ENCODE assay signal across 21 cellular contexts in genomic region chr3:50554553-50554952, GRCh38. TPM values are rescaled to one million over a fixed set of nuclear protein-coding genes. Genes with fewer than 3 reads are reported as not detected.
DNase-seq lines count a peak whose midpoint lies in the region; ATAC-seq and TF ChIP-seq lines count a peak whose summit lies in the region.
"Had no signal": no experiment of that assay in that cellular context is flagged by ENCODE, and none has a peak within 500 bp of the region (broad histone marks: within the 10 kb centered on the region; RNA-seq: fewer than 3 reads in every experiment).

No MANE protein-coding gene starts in this region.

- no peak overlapping the region for H3K27ac ChIP-seq in testis
- H3K27ac ChIP-seq: C4-2B, hepatocyte, lower lobe of right lung, spleen, thoracic aorta had no signal

- H3K9me3 Mint-ChIP-seq in activated CD4-positive, alpha-beta T cell treated with anti-CD3 and anti-CD28 coated beads, Interleukin-2, amount 10 ng/mL, durations not matched to agents 7 days and 5 days = no peaks in the 10 kb centered on the region
- no peaks in the 10 kb centered on the region for H3K9me3 Mint-ChIP-seq in immature natural killer cell
- H3K9me3 Mint-ChIP-seq: activated T-helper 1 cell treated with anti-CD3 and anti-CD28 coated beads, Interleukin-12 subunit alpha, Interleukin-12 subunit beta, Interleukin-2, Interleukin-4 antibody, amounts not matched to agents 30 ng/mL and 10 ng/mL and 1 ng/mL, durations not matched to agents 14 hours and 24 hours and 36 hours; GM23338 had no signal

- intact Hi-C loops in testis (cut with DNase I; ENCODE audit: low total_unique reads) = no loop called here

- H3K9me3 ChIP-seq in testis = no peaks in the 10 kb centered on the region
- H3K9me3 ChIP-seq: lower lobe of right lung, spleen, thoracic aorta had no signal

- WGBS in testis, 2 donors = 87 to 92% methylated on average over 2 to 5 of the region's 5 CpGs

- no peaks in the 10 kb centered on the region for H3K36me3 ChIP-seq in testis (ENCODE audit: low read depth, missing control alignments)
- H3K36me3 ChIP-seq: lower lobe of right lung, spleen, thoracic aorta had no signal

- TF ChIP-seq CTCF in testis (IDR thresholded peaks at IDR 0.05) = no peak

- H3K27me3 ChIP-seq in testis = no peaks in the 10 kb centered on the region
- H3K27me3 ChIP-seq: hepatocyte had no signal

- H3K4me1 ChIP-seq in testis = no peaks in the 10 kb centered on the region
- H3K4me1 ChIP-seq: lower lobe of right lung, spleen had no signal

- no peak overlapping the region for H3K4me3 ChIP-seq in testis
- H3K4me3 ChIP-seq: GM23338, hepatocyte, lower lobe of right lung, spleen, thoracic aorta had no signal

- no peaks in the 10 kb centered on the region for H3K36me3 Mint-ChIP-seq in activated CD4-positive, alpha-beta T cell treated with anti-CD3 and anti-CD28 coated beads, Interleukin-2, amount 10 ng/mL, durations not matched to agents 7 days and 5 days (ENCODE audit: low read depth)
- H3K36me3 Mint-ChIP-seq in immature natural killer cell = no peaks in the 10 kb centered on the region

- TF ChIP-seq POLR2A in testis (IDR thresholded peaks at IDR 0.05) = no peak

- CTCF ChIA-PET in activated CD4-positive, alpha-beta T cell treated with anti-CD3 and anti-CD28 coated beads, Interleukin-2, amount 10 ng/mL, durations not matched to agents 7 days and 5 days (lab: Charles Lee) = interaction anchor here (0.8 to 0.9 kb wide), 2 partner anchors 8 to 12 kb away, joined by 3 read pairs; no protein-coding TSS in a partner anchor

- ATAC-seq in HG02885 (IDR thresholded peaks at IDR 0.05; ENCODE audit: poor library complexity, unreplicated experiment) = no peak
- ATAC-seq: GM23338, lower lobe of right lung had no signal

- peaks cover 9% of the 10 kb centered on the region for H3K4me1 Mint-ChIP-seq in activated CD4-positive, alpha-beta T cell treated with anti-CD3 and anti-CD28 coated beads, Interleukin-2, amount 10 ng/mL, durations not matched to agents 7 days and 5 days
- H3K4me1 Mint-ChIP-seq in immature natural killer cell = peaks cover 0 to 11% of the 10 kb centered on the region in 2 donors

- H3K27me3 Mint-ChIP-seq in activated CD4-positive, alpha-beta T cell treated with anti-CD3 and anti-CD28 coated beads, Interleukin-2, amount 10 ng/mL, durations not matched to agents 7 days and 5 days = no peaks in the 10 kb centered on the region
- H3K27me3 Mint-ChIP-seq in immature natural killer cell (ENCODE audit: low read depth in 3 of 3) = peaks cover 0 to 4% (median 1%) of the 10 kb centered on the region in 3 donors

- DNase-seq in activated CD4-positive, alpha-beta T cell treated with anti-CD3 and anti-CD28 coated beads, Interleukin-2, amount 10 ng/mL, durations not matched to agents 7 days and 5 days = peak; percentile 30
- DNase-seq in activated CD4-positive, alpha-beta T cell treated with anti-CD3 and anti-CD28 coated beads, Interleukin-2, amount 50 U/mL, for 1 hour = no peak
- DNase-seq in activated CD4-positive, alpha-beta T cell treated with anti-CD3 and anti-CD28 coated beads, Interleukin-2, amount 50 U/mL, for 48 hours = peak; percentile 9 to 35
- DNase-seq in immature natural killer cell = peak in 2 of 3 donors; percentile 17 to 34
- DNase-seq in testis = no peak
- DNase-seq: ACHN, islet precursor cell, Kasumi-1, lower lobe of right lung, NCI-H1105 treated with DMSO at 0.1 percent for 48 hours, NCI-H510A treated with DMSO at 0.1 percent for 48 hours, occipital lobe, spleen had no signal

- peak overlapping the region; percentile 46 for H3K27ac Mint-ChIP-seq in activated CD4-positive, alpha-beta T cell treated with anti-CD3 and anti-CD28 coated beads, Interleukin-2, amount 10 ng/mL, durations not matched to agents 7 days and 5 days
- H3K27ac Mint-ChIP-seq in immature natural killer cell = peak overlapping the region in 3 of 6 donors; percentile 48 to 83 (median 74)
- H3K27ac Mint-ChIP-seq: activated T-helper 1 cell treated with anti-CD3 and anti-CD28 coated beads, Interleukin-12 subunit alpha, Interleukin-12 subunit beta, Interleukin-2, Interleukin-4 antibody, amounts not matched to agents 30 ng/mL and 10 ng/mL and 1 ng/mL, durations not matched to agents 14 hours and 24 hours and 36 hours; GM23338 had no signal

- H3K4me3 Mint-ChIP-seq in activated CD4-positive, alpha-beta T cell treated with anti-CD3 and anti-CD28 coated beads, Interleukin-2, amount 10 ng/mL, durations not matched to agents 7 days and 5 days = no peak overlapping the region
- H3K4me3 Mint-ChIP-seq in immature natural killer cell = no peak overlapping the region
- H3K4me3 Mint-ChIP-seq: activated T-helper 1 cell treated with anti-CD3 and anti-CD28 coated beads, Interleukin-12 subunit alpha, Interleukin-12 subunit beta, Interleukin-2, Interleukin-4 antibody, amounts not matched to agents 30 ng/mL and 10 ng/mL and 1 ng/mL, durations not matched to agents 14 hours and 24 hours and 36 hours; GM23338 had no signal

- POLR2A ChIA-PET in activated CD4-positive, alpha-beta T cell treated with anti-CD3 and anti-CD28 coated beads, Interleukin-2, amount 10 ng/mL, durations not matched to agents 7 days and 5 days (lab: Charles Lee) = no interaction called here

RNA-seq across cellular contexts. Expression of gene C3orf18, which starts 13.0 kb away (rescaled TPM):
- total RNA-seq in activated CD4-positive, alpha-beta T cell treated with anti-CD3 and anti-CD28 coated beads, Interleukin-2, amount 10 ng/mL, durations not matched to agents 7 days and 5 days = 10 to 100 TPM; 29.0 to 33.9 TPM
- polyA plus RNA-seq in immature natural killer cell = 10 to 100 TPM in 2 of 3 donors, 1 to 10 TPM in 1; 8.8 to 28.8 (median 11.5) TPM
- 10 to 100 TPM; 21.0 to 28.8 TPM for total RNA-seq in testis
- polyA plus RNA-seq in testis (ENCODE audit: insufficient read depth, low read depth, low replicate concordance) = 14.9 TPM

RNA-seq across cellular contexts. Expression of gene HEMK1, which starts 14.8 kb away (rescaled TPM):
- 10 to 100 TPM; 42.3 to 49.0 TPM for total RNA-seq in activated CD4-positive, alpha-beta T cell treated with anti-CD3 and anti-CD28 coated beads, Interleukin-2, amount 10 ng/mL, durations not matched to agents 7 days and 5 days
- 10 to 100 TPM; 18.3 to 54.9 (median 29.7) TPM for polyA plus RNA-seq in immature natural killer cell
- 10 to 100 TPM; 12.8 to 13.1 TPM for total RNA-seq in testis
- 25.7 TPM for polyA plus RNA-seq in testis (ENCODE audit: insufficient read depth, low read depth, low replicate concordance)

RNA-seq across cellular contexts. Expression of gene CACNA2D2, which starts 51.1 kb away (rescaled TPM):
- total RNA-seq in activated CD4-positive, alpha-beta T cell treated with anti-CD3 and anti-CD28 coated beads, Interleukin-2, amount 10 ng/mL, durations not matched to agents 7 days and 5 days = under 1 TPM; 0.60 to 0.62 TPM
- polyA plus RNA-seq in immature natural killer cell (1 to 10 TPM; 1.5 to 6.0 (median 2.3) TPM), testis (ENCODE audit: insufficient read depth, low read depth, low replicate concordance) (15.9 TPM)
- 10 to 100 TPM; 16.1 to 19.3 TPM for total RNA-seq in testis
- total RNA-seq: bronchial epithelial cell, endothelial cell of umbilical vein had no signal

RNA-seq across cellular contexts. Expression of gene CISH, which starts 57.0 kb away (rescaled TPM):
- 100 to 1,000 TPM; 300 to 308 TPM for total RNA-seq in activated CD4-positive, alpha-beta T cell treated with anti-CD3 and anti-CD28 coated beads, Interleukin-2, amount 10 ng/mL, durations not matched to agents 7 days and 5 days
- polyA plus RNA-seq in immature natural killer cell = 10 to 100 TPM in 1 of 3 donors, 1 to 10 TPM in 2; 4.5 to 23.2 (median 7.3) TPM
- 1 to 10 TPM; 1.3 to 3.7 TPM for total RNA-seq in testis
- 5.8 TPM for polyA plus RNA-seq in testis (ENCODE audit: insufficient read depth, low read depth, low replicate concordance)

Comparison
In these comparisons a context has a peak if more than half of its experiments do, and no peak if none do; other contexts are left out.
1. DNase-seq: peak in activated CD4-positive, alpha-beta T cell treated with anti-CD3 and anti-CD28 coated beads, Interleukin-2, amount 10 ng/mL, durations not matched to agents 7 days and 5 days (single experiment), activated CD4-positive, alpha-beta T cell treated with anti-CD3 and anti-CD28 coated beads, Interleukin-2, amount 50 U/mL, for 48 hours (2 of 2) and immature natural killer cell (2 of 3); none in activated CD4-positive, alpha-beta T cell treated with anti-CD3 and anti-CD28 coated beads, Interleukin-2, amount 50 U/mL, for 1 hour (single experiment) and testis (single experiment).
2. RNA of gene CACNA2D2, which starts 51.1 kb away (total RNA-seq): 16.1 to 19.3 TPM in testis; 0.60 to 0.62 TPM in activated CD4-positive, alpha-beta T cell treated with anti-CD3 and anti-CD28 coated beads, Interleukin-2, amount 10 ng/mL, durations not matched to agents 7 days and 5 days; every median in the first group is over 10 times any median in the second.